16 cellular contexts compared by ENCODE assay signal in genomic region chr2:238743243-238744068, GRCh38.
DNase-seq lines count a peak whose midpoint lies in the region; ATAC-seq and TF ChIP-seq lines count a peak whose summit lies in the region.
"Had no signal": no experiment of that assay in that cellular context is flagged by ENCODE, and none has a peak within 500 bp of the region (broad histone marks: within the 10 kb centered on the region; RNA-seq: fewer than 3 reads in every experiment).

No MANE protein-coding gene starts in this region.

- ATAC-seq in GM18502 (IDR thresholded peaks at IDR 0.05; ENCODE audit: poor library complexity, unreplicated experiment) (no peak), HG03139 (IDR thresholded peaks at IDR 0.05; ENCODE audit: unreplicated experiment) (no peak)

- no peak for TF ChIP-seq CTCF in fibroblast of the aortic adventitia (IDR thresholded peaks at IDR 0.05; ENCODE audit: insufficient read depth, low read length)

- DNase-seq in Caki2 (ENCODE audit: low read depth): peak; percentile 5
- peak; percentile 5 for DNase-seq in M059J (ENCODE audit: low read depth)
- DNase-seq in NOMO-1 (lab: John Stamatoyannopoulos, UW; ENCODE audit: unreplicated experiment in 2 of 2): peak; percentile 18 to 22
- peak; percentile 14 for DNase-seq in fibroblast of the aortic adventitia (ENCODE audit: low read depth)
- no peak for DNase-seq in activated T-cell treated with anti-CD3 and anti-CD28 coated beads, Interleukin-2, amount 50 U/mL, for 48 hours
- no peak for DNase-seq in NCI-H187 (lab: John Stamatoyannopoulos, UW)
- DNase-seq: Caco-2, DMS79, NCI-H146, NCI-H2081 treated with DMSO at 0.1 percent for 48 hours, NCI-H226, SJCRH30, T-helper 2 cell had no signal

- in situ Hi-C loops in Caki2 (cut with HindIII; ENCODE audit: low pct_unique_long_range_greater_than_20kb, low sequenced_read_pairs): no loop called here

- H3K4me3 ChIP-seq in fibroblast of the aortic adventitia (ENCODE audit: low read depth, low read length): no peak overlapping the region
- H3K4me3 ChIP-seq: HAP-1, SJCRH30 had no signal

Comparison
In these comparisons a context has a peak if more than half of its experiments do, and no peak if none do; other contexts are left out.
1. DNase-seq: peak in Caki2 (single experiment), M059J (single experiment), NOMO-1 (2 of 2) and fibroblast of the aortic adventitia (single experiment); none in activated T-cell treated with anti-CD3 and anti-CD28 coated beads, Interleukin-2, amount 50 U/mL, for 48 hours (0 of 2) and NCI-H187 (0 of 2).